In genomic region chr6:33014841-33015634, GRCh38 we compare ENCODE assay signal across 9 cellular contexts. TPM values are rescaled to one million over a fixed set of nuclear protein-coding genes. Genes with fewer than 3 reads are reported as not detected.
DNase-seq lines count a peak whose midpoint lies in the region; ATAC-seq and TF ChIP-seq lines count a peak whose summit lies in the region.
"Had no signal": no experiment of that assay in that cellular context is flagged by ENCODE, and none has a peak within 500 bp of the region (broad histone marks: within the 10 kb centered on the region; RNA-seq: fewer than 3 reads in every experiment).

No MANE protein-coding gene starts in this region.

- peaks cover 58% of the 10 kb centered on the region for H3K4me1 Mint-ChIP-seq in stimulated activated memory B cell treated with anti-CD40 and anti-IgM and Interleukin-4, amounts not matched to agents 10 μg/mL and 1 μg/mL and 100 μg/mL, for 72 hours

- CTCF ChIA-PET in AG04449 (lab: Yijun Ruan, JAX), result interaction anchor here (0.7 to 7.6 kb wide), 38 partner anchors 8 to 232 kb away, joined by 3 to 96 read pairs (median 4); partner anchors contain the start of gene HLA-DPB1

- H3K9me3 Mint-ChIP-seq in stimulated activated memory B cell treated with anti-CD40 and anti-IgM and Interleukin-4, amounts not matched to agents 10 μg/mL and 1 μg/mL and 100 μg/mL, for 72 hours, result no peaks in the 10 kb centered on the region

- no peaks in the 10 kb centered on the region for H3K27me3 ChIP-seq in colonic mucosa

- H3K36me3 Mint-ChIP-seq in stimulated activated memory B cell treated with anti-CD40 and anti-IgM and Interleukin-4, amounts not matched to agents 10 μg/mL and 1 μg/mL and 100 μg/mL, for 72 hours, result no peaks in the 10 kb centered on the region

- H3K4me3 Mint-ChIP-seq in stimulated activated memory B cell treated with anti-CD40 and anti-IgM and Interleukin-4, amounts not matched to agents 10 μg/mL and 1 μg/mL and 100 μg/mL, for 72 hours, result peak overlapping the region; percentile 46

- no peaks in the 10 kb centered on the region for H3K9me3 ChIP-seq in colonic mucosa

- no peak overlapping the region for H3K4me3 ChIP-seq in AG04449 (ENCODE audit: low read depth, low read length)
- H3K4me3 ChIP-seq in colonic mucosa, result no peak overlapping the region
- H3K4me3 ChIP-seq: skin epidermis had no signal

- peaks cover 4% of the 10 kb centered on the region for H3K4me1 ChIP-seq in colonic mucosa

- H3K9ac ChIP-seq in colonic mucosa (ENCODE audit: low read depth in 2 of 2, low read length in 2 of 2), result no peak overlapping the region

- peak; percentile 61 for TF ChIP-seq CTCF in AG04449 (IDR thresholded peaks at IDR 0.05; ENCODE audit: insufficient read depth, low read length, missing control alignments)
- peak; percentile 67 for TF ChIP-seq CTCF in GM12872 (IDR thresholded peaks at IDR 0.05; ENCODE audit: insufficient read depth, low read depth, low read length)
- peak; percentile 73 for TF ChIP-seq CTCF in colonic mucosa (IDR thresholded peaks at IDR 0.05)

- peak; percentile 79 for ATAC-seq in stimulated activated memory B cell treated with anti-CD40 and anti-IgM and Interleukin-4, amounts not matched to agents 10 μg/mL and 1 μg/mL and 100 μg/mL, for 72 hours
- ATAC-seq in HG02678 (IDR thresholded peaks at IDR 0.05; ENCODE audit: unreplicated experiment), result no peak

- intact Hi-C loops in colonic mucosa (cut with DNase I), result loop anchor here (2.0 to 5.0 kb wide), 2 partner anchors 67 to 234 kb away; no protein-coding TSS in a partner anchor

- DNase-seq in AG04449 (ENCODE audit: low read depth, low spot score), result peak; percentile 55
- DNase-seq in NCI-H187 treated with DMSO at 0.1 percent for 48 hours (lab: John Stamatoyannopoulos, UW), result peak; percentile 46
- DNase-seq in SW 1271 (lab: John Stamatoyannopoulos, UW), result peak; percentile 25 to 85
- peak; percentile 68 for DNase-seq in colonic mucosa
- DNase-seq in left kidney (ENCODE audit: low read depth, low spot score), result peak; percentile 91

- peak overlapping the region; percentile 96 for H3K27ac Mint-ChIP-seq in stimulated activated memory B cell treated with anti-CD40 and anti-IgM and Interleukin-4, amounts not matched to agents 10 μg/mL and 1 μg/mL and 100 μg/mL, for 72 hours

- H3K27ac ChIP-seq in colonic mucosa, result no peak overlapping the region

- no peaks in the 10 kb centered on the region for H3K36me3 ChIP-seq in colonic mucosa

- H3K27me3 Mint-ChIP-seq in stimulated activated memory B cell treated with anti-CD40 and anti-IgM and Interleukin-4, amounts not matched to agents 10 μg/mL and 1 μg/mL and 100 μg/mL, for 72 hours, result no peaks in the 10 kb centered on the region

- POLR2A ChIA-PET in AG04449 (lab: Yijun Ruan, JAX), result no interaction called here

RNA-seq across cellular contexts. Expression of gene HLA-DOA, which starts 5.6 kb away (rescaled TPM):
- 1 to 10 TPM; 1.6 to 4.3 TPM for total RNA-seq in colonic mucosa

RNA-seq across cellular contexts. Expression of gene BRD2, which starts 46.6 kb away (rescaled TPM):
- 100 to 1,000 TPM; 149 to 167 TPM for total RNA-seq in colonic mucosa

RNA-seq across cellular contexts. Expression of gene HLA-DPA1, which starts 58.4 kb away (rescaled TPM):
- total RNA-seq in colonic mucosa, result 10 to 100 TPM; 18.7 to 58.7 TPM
